ENCODE assay signal across 2 cellular contexts in the genomic region with DNA sequence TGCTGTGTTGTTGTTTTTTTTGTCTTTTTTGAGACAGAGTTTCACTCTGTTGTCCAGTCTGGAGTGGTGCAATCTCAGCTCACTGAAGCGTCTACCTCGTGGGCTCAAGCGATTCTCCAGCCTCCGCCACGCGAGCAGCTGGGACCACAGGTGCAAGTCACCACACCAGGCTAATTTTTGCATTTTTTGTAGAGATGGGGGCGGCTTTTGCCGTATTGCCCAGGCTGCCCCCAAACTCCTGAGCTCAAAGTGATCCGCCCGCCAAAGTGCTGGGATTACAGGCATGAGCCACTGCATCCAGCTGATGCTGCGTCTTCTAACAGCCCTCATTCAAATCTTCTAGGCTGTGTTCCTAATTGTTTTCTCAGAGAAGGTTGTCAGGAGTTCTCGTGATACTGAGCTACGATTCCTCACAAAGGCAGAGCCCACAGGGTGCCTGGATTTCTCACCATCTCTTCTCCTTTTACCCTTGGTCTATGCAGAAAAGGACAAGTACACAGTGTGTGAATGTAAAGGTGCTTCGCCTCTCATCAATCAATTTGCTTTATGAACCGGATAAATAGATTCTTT.
TF ChIP-seq lines count a peak whose summit lies in the region.

No MANE protein-coding gene starts in this region.

TF ChIP-seq in H1, 55 proteins besides CTCF, POLR2A, EP300 and RAD21 (continued from another document):
- no peak for TF ChIP-seq SAP30 (IDR thresholded peaks at IDR 0.05; ENCODE audit: insufficient read depth, insufficient replicate concordance, low read length)
- no peak for TF ChIP-seq CBX8 (IDR thresholded peaks at IDR 0.05; ENCODE audit: borderline replicate concordance, low read depth, low read length)
- TF ChIP-seq RNF2 (IDR thresholded peaks at IDR 0.05; ENCODE audit: borderline replicate concordance, low read depth, low read length, missing control alignments, poor library complexity, severe bottlenecking) = no peak
- TF ChIP-seq FOSL1 (IDR thresholded peaks at IDR 0.05; ENCODE audit: insufficient read depth, low read depth, low read length) = no peak
- TF ChIP-seq, protein P1, sequence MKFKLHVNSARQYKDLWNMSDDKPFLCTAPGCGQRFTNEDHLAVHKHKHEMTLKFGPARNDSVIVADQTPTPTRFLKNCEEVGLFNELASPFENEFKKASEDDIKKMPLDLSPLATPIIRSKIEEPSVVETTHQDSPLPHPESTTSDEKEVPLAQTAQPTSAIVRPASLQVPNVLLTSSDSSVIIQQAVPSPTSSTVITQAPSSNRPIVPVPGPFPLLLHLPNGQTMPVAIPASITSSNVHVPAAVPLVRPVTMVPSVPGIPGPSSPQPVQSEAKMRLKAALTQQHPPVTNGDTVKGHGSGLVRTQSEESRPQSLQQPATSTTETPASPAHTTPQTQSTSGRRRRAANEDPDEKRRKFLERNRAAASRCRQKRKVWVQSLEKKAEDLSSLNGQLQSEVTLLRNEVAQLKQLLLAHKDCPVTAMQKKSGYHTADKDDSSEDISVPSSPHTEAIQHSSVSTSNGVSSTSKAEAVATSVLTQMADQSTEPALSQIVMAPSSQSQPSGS (IDR thresholded peaks at IDR 0.05; ENCODE audit: low read length) = no peak
- TF ChIP-seq, protein P2, sequence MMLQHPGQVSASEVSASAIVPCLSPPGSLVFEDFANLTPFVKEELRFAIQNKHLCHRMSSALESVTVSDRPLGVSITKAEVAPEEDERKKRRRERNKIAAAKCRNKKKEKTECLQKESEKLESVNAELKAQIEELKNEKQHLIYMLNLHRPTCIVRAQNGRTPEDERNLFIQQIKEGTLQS (IDR thresholded peaks at IDR 0.05; ENCODE audit: insufficient read depth, low read depth, low read length) = no peak
- TF ChIP-seq POLR2AphosphoS5 (IDR thresholded peaks at IDR 0.05; ENCODE audit: low read depth, low read length) = no peak
- TF ChIP-seq SP4 (IDR thresholded peaks at IDR 0.05; ENCODE audit: low read length) = no peak
- TF ChIP-seq CHD2 (IDR thresholded peaks at IDR 0.05; ENCODE audit: low read length) = no peak
- TF ChIP-seq JUND (IDR thresholded peaks at IDR 0.05; ENCODE audit: low read length) = no peak
- no peak for TF ChIP-seq BACH1 (IDR thresholded peaks at IDR 0.05; ENCODE audit: low read length)
- no peak for TF ChIP-seq JUN (IDR thresholded peaks at IDR 0.05; ENCODE audit: low read depth, low read length)
- TF ChIP-seq, protein P3, sequence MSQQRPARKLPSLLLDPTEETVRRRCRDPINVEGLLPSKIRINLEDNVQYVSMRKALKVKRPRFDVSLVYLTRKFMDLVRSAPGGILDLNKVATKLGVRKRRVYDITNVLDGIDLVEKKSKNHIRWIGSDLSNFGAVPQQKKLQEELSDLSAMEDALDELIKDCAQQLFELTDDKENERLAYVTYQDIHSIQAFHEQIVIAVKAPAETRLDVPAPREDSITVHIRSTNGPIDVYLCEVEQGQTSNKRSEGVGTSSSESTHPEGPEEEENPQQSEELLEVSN (IDR thresholded peaks at IDR 0.05) = no peak

TF ChIP-seq in neural cell, 6 proteins besides CTCF, POLR2A, EP300 and RAD21:
- TF ChIP-seq, protein P4, sequence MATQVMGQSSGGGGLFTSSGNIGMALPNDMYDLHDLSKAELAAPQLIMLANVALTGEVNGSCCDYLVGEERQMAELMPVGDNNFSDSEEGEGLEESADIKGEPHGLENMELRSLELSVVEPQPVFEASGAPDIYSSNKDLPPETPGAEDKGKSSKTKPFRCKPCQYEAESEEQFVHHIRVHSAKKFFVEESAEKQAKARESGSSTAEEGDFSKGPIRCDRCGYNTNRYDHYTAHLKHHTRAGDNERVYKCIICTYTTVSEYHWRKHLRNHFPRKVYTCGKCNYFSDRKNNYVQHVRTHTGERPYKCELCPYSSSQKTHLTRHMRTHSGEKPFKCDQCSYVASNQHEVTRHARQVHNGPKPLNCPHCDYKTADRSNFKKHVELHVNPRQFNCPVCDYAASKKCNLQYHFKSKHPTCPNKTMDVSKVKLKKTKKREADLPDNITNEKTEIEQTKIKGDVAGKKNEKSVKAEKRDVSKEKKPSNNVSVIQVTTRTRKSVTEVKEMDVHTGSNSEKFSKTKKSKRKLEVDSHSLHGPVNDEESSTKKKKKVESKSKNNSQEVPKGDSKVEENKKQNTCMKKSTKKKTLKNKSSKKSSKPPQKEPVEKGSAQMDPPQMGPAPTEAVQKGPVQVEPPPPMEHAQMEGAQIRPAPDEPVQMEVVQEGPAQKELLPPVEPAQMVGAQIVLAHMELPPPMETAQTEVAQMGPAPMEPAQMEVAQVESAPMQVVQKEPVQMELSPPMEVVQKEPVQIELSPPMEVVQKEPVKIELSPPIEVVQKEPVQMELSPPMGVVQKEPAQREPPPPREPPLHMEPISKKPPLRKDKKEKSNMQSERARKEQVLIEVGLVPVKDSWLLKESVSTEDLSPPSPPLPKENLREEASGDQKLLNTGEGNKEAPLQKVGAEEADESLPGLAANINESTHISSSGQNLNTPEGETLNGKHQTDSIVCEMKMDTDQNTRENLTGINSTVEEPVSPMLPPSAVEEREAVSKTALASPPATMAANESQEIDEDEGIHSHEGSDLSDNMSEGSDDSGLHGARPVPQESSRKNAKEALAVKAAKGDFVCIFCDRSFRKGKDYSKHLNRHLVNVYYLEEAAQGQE (IDR thresholded peaks at IDR 0.05; ENCODE audit: borderline replicate concordance) = peak; percentile 65
- TF ChIP-seq EZH2 (IDR thresholded peaks at IDR 0.05; ENCODE audit: borderline replicate concordance, insufficient read depth, low read length, poor library complexity, severe bottlenecking) = no peak
